ENCODE assay signal across 8 cellular contexts in the genomic region with DNA sequence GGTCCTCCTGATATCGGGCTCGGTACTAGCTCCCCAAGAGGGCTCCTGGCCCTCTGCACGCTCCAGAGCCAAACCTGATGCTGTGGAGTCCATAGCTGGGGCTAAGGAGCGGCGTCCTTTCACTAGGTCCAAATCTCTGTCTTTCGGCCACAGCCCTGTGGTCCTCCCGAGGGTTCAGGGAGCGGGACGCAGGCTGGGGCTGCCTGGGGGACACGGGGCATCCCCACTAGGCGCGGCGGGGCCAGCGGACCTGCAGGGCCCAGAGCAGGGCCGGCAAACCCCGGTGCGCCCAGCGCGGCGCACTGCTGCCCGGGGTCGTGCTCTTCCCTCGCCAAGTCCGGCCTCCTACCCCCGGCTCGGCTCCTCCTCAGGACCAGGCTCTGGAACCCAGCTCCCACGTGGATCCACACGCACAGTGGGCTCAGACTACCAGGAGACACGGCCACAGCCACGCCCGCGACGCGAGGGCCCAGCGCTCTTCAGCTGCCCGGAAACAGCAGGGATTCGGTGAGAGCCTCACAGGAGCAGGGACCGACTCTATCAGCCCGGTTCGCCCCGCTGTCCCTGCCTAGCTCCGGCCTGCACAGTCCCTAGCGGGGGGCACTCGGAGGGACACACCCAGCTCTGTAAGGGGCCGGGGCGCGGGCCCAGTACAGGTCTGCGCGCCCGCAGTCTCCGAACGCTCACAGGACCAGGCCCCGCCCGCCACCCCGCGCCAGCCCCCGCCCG. TPM values are rescaled to one million over a fixed set of nuclear protein-coding genes. Genes with fewer than 3 reads are reported as not detected.
A peak's percentile ranks its signal among the peaks of the same experiment; 100 is the strongest.
DNase-seq lines count a peak whose midpoint lies in the region; ATAC-seq and TF ChIP-seq lines count a peak whose summit lies in the region.

No MANE protein-coding gene starts in this region.

- peaks cover 9% of the 10 kb centered on the region for H3K79me2 ChIP-seq in osteoblast (ENCODE audit: insufficient read depth, low read length)

- peak; percentile 42 for ATAC-seq in HG02870 (IDR thresholded peaks at IDR 0.05; ENCODE audit: unreplicated experiment)

- no peak for TF ChIP-seq CTCF in osteoblast (IDR thresholded peaks at IDR 0.05; ENCODE audit: extremely low read depth, low read depth, low read length)

- peak overlapping the region; percentile 94 for H3K9ac ChIP-seq in adipocyte (ENCODE audit: low read length)

- H3K36me3 ChIP-seq in adipocyte (ENCODE audit: control insufficient read depth, insufficient read depth, low read length, severe bottlenecking) (peaks cover 32% of the 10 kb centered on the region), osteoblast (ENCODE audit: insufficient read depth, low read length) (peaks cover 28% of the 10 kb centered on the region)

- peak; percentile 14 for TF ChIP-seq POLR2A in GM15510 (IDR thresholded peaks at IDR 0.05; ENCODE audit: borderline replicate concordance, extremely low read depth, insufficient read length)

- peak overlapping the region; percentile 87 for H3K4me2 ChIP-seq in osteoblast (ENCODE audit: insufficient read depth, low read length)

- H3K9me3 ChIP-seq in adipocyte (ENCODE audit: control insufficient read depth, low read length) (peaks cover 37% of the 10 kb centered on the region), osteoblast (ENCODE audit: low read depth, low read length) (peaks cover 5% of the 10 kb centered on the region)

- H3K27me3 ChIP-seq in adipocyte (replicated peaks; ENCODE audit: control insufficient read depth, insufficient read depth, low read length), result no peaks in the 10 kb centered on the region
- H3K27me3 ChIP-seq in osteoblast (ENCODE audit: insufficient read depth, low read length), result no peaks in the 10 kb centered on the region

- H2AFZ ChIP-seq in osteoblast (ENCODE audit: low read length), result peak overlapping the region; percentile 91

- intact Hi-C loops in cardiac septum (cut with DNase I), result loop anchor here (2.0 kb wide), 1 partner anchor 36 kb away; no protein-coding TSS in a partner anchor

- peak overlapping the region; percentile 41 for H3K27ac ChIP-seq in osteoblast (ENCODE audit: low read depth, low read length)

- DNase-seq in AG08396 (ENCODE audit: low spot score) (peak; percentile 74), NCI-H69 (lab: John Stamatoyannopoulos, UW) (peak; percentile 58), adipocyte (ENCODE audit: low read depth) (peak; percentile 64), cardiac septum (ENCODE audit: low spot score) (peak; percentile 82), osteoblast (ENCODE audit: insufficient read length, low spot score, missing footprints) (peak; percentile 95), DMS153 treated with DMSO at 0.1 percent for 48 hours (lab: John Stamatoyannopoulos, UW; ENCODE audit: unreplicated experiment) (no peak)

- no peaks in the 10 kb centered on the region for H4K20me1 ChIP-seq in osteoblast (ENCODE audit: insufficient read depth, low read length)

- H3K4me1 ChIP-seq in adipocyte (ENCODE audit: control insufficient read depth, insufficient read depth, low read length) (peaks cover 13% of the 10 kb centered on the region), osteoblast (ENCODE audit: insufficient read depth, low read length) (peaks cover 10% of the 10 kb centered on the region)

- H3K4me3 ChIP-seq in adipocyte (ENCODE audit: low read length), result peak overlapping the region; percentile 92
- H3K4me3 ChIP-seq in osteoblast (ENCODE audit: insufficient read depth, low read length), result peak overlapping the region; percentile 84

RNA-seq across cellular contexts. Expression of a gene that starts 0.6 kb away (rescaled TPM):
- total RNA-seq in cardiac septum (14.7 TPM), osteoblast (14.5 and 15.6 TPM in 2 replicates)

RNA-seq across cellular contexts. Expression of a gene that starts 6.6 kb away (rescaled TPM):
- total RNA-seq in cardiac septum (4.1 TPM), osteoblast (10.9 TPM in 2 replicates)

RNA-seq across cellular contexts. Expression of a gene that starts 37.4 kb away (rescaled TPM):
- total RNA-seq in cardiac septum (69.4 TPM), osteoblast (27.1 and 29.2 TPM in 2 replicates)

RNA-seq across cellular contexts. Expression of a gene that starts 48.3 kb away (rescaled TPM):
- total RNA-seq in cardiac septum (4.8 TPM), osteoblast (6.2 and 6.5 TPM in 2 replicates)
